Comparison of ENCODE assay signal across 1 cellular context in the genomic region with DNA sequence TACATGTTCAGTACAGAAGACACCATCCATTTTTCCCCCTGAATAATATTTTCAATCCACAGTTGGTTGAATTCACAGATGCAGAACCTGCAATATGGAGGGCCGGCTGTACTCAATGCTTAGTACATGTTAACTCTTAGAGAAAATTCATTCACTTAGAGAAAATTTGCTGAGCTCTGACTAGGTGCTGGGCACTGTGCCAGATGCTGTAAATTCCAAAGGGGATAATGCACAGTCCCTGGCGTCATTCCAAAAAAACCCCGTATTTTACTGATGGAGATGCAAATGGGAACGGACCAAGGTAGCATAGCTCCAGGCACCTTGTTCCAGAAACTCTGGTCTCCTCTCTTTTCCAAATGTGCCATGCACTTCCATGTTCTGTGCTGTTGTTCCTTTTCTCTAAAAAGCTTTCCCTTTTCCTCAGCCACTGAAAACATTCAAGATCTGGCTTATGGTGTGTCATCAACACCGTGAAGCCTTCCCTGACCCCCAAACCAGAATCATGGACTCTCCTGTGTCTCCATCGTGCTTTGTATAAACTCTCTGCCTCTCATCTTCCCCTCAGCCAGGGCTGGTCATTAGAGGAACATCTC.
TF ChIP-seq lines count a peak whose summit lies in the region.

No MANE protein-coding gene starts in this region.

TF ChIP-seq in HEK293, 187 proteins besides CTCF, POLR2A, EP300 and RAD21 (continued from another document):
- TF ChIP-seq, protein P1, sequence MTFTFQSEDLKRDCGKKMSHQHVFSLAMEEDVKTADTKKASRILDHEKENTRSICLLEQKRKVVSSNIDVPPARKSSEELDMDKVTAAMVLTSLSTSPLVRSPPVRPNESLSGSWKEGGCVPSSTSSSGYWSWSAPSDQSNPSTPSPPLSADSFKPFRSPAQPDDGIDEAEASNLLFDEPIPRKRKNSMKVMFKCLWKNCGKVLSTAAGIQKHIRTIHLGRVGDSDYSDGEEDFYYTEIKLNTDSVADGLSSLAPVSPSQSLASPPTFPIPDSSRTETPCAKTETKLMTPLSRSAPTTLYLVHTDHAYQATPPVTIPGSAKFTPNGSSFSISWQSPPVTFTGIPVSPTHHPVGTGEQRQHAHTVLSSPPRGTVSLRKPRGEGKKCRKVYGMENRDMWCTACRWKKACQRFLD (tag by site-specific recombination; IDR thresholded peaks at IDR 0.05), result no peak
- TF ChIP-seq, protein P2, sequence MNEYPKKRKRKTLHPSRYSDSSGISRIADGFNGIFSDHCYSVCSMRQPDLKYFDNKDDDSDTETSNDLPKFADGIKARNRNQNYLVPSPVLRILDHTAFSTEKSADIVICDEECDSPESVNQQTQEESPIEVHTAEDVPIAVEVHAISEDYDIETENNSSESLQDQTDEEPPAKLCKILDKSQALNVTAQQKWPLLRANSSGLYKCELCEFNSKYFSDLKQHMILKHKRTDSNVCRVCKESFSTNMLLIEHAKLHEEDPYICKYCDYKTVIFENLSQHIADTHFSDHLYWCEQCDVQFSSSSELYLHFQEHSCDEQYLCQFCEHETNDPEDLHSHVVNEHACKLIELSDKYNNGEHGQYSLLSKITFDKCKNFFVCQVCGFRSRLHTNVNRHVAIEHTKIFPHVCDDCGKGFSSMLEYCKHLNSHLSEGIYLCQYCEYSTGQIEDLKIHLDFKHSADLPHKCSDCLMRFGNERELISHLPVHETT (tag by site-specific recombination; IDR thresholded peaks at IDR 0.05), result no peak
- TF ChIP-seq ZNF366 (tag by site-specific recombination; conservative IDR thresholded peaks at IDR 0.05), result no peak
- TF ChIP-seq ZNF692 (tag by site-specific recombination; IDR thresholded peaks at IDR 0.05), result no peak
- TF ChIP-seq AEBP2 (tag by site-specific recombination; IDR thresholded peaks at IDR 0.05; ENCODE audit: borderline replicate concordance), result no peak
- no peak for TF ChIP-seq ZSCAN5A (tag by site-specific recombination; IDR thresholded peaks at IDR 0.05)
- no peak for TF ChIP-seq ZNF658 (tag by site-specific recombination; IDR thresholded peaks at IDR 0.05)
- no peak for TF ChIP-seq ZNF76 (tag by site-specific recombination; IDR thresholded peaks at IDR 0.05; ENCODE audit: borderline replicate concordance, low read depth)
- TF ChIP-seq, protein P3, sequence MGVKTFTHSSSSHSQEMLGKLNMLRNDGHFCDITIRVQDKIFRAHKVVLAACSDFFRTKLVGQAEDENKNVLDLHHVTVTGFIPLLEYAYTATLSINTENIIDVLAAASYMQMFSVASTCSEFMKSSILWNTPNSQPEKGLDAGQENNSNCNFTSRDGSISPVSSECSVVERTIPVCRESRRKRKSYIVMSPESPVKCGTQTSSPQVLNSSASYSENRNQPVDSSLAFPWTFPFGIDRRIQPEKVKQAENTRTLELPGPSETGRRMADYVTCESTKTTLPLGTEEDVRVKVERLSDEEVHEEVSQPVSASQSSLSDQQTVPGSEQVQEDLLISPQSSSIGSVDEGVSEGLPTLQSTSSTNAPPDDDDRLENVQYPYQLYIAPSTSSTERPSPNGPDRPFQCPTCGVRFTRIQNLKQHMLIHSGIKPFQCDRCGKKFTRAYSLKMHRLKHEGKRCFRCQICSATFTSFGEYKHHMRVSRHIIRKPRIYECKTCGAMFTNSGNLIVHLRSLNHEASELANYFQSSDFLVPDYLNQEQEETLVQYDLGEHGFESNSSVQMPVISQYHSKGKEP (tag by site-specific recombination; IDR thresholded peaks at IDR 0.05), result peak; percentile 66; the same call in 1 of the 2 replicates
- TF ChIP-seq, protein P4, sequence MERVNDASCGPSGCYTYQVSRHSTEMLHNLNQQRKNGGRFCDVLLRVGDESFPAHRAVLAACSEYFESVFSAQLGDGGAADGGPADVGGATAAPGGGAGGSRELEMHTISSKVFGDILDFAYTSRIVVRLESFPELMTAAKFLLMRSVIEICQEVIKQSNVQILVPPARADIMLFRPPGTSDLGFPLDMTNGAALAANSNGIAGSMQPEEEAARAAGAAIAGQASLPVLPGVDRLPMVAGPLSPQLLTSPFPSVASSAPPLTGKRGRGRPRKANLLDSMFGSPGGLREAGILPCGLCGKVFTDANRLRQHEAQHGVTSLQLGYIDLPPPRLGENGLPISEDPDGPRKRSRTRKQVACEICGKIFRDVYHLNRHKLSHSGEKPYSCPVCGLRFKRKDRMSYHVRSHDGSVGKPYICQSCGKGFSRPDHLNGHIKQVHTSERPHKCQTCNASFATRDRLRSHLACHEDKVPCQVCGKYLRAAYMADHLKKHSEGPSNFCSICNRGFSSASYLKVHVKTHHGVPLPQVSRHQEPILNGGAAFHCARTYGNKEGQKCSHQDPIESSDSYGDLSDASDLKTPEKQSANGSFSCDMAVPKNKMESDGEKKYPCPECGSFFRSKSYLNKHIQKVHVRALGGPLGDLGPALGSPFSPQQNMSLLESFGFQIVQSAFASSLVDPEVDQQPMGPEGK (tag by site-specific recombination; IDR thresholded peaks at IDR 0.05), result no peak
- no peak for TF ChIP-seq ZNF2 (tag by site-specific recombination; IDR thresholded peaks at IDR 0.05)
- peak; percentile 44; the same call in 1 of the 2 replicates for TF ChIP-seq PRDM6 (tag by site-specific recombination; IDR thresholded peaks at IDR 0.05)
- no peak for TF ChIP-seq ZNF341 (tag by site-specific recombination; IDR thresholded peaks at IDR 0.05; ENCODE audit: low read depth)
- no peak for TF ChIP-seq ZNF416 (tag by site-specific recombination; IDR thresholded peaks at IDR 0.05)
